27 cellular contexts compared by ENCODE assay signal in genomic region chr6:70094156-70094555, GRCh38.
"Had no signal": no experiment of that assay in that cellular context is flagged by ENCODE, and none has a peak within 500 bp of the region (broad histone marks: within the 10 kb centered on the region; RNA-seq: fewer than 3 reads in every experiment).

No MANE protein-coding gene starts in this region.

- H3K4me1 ChIP-seq: colonic mucosa, esophagus squamous epithelium, gastrocnemius medialis, heart right ventricle, left lung, lower lobe of right lung had no signal

- ATAC-seq: effector memory CD8-positive, alpha-beta T cell; esophagus mucosa; gastrocnemius medialis; heart right ventricle; left cardiac atrium; left lung; left ventricle myocardium superior; lower lobe of right lung; naive thymus-derived CD8-positive, alpha-beta T cell had no signal

- H3K27me3 ChIP-seq: colonic mucosa, esophagus squamous epithelium, gastrocnemius medialis, heart right ventricle, left lung had no signal

- DNase-seq: colonic mucosa; cortex of kidney; effector CD8-positive, alpha-beta T cell; effector memory CD8-positive, alpha-beta T cell; endodermal cell; erythroblast; esophagus squamous epithelium; foreskin fibroblast; foreskin melanocyte; gastrocnemius medialis; glutamatergic neuron; head of caudate nucleus; heart right ventricle; hippocampal formation; left cardiac atrium; left lung; left ventricle myocardium superior; lower lobe of right lung; mesendoderm; midbrain; naive B cell; naive thymus-derived CD8-positive, alpha-beta T cell had no signal

- H3K27ac ChIP-seq: colonic mucosa, epithelial cell of prostate, esophagus squamous epithelium, gastrocnemius medialis, heart right ventricle, left lung, lower lobe of right lung had no signal

- H3K9me3 ChIP-seq: colonic mucosa, esophagus squamous epithelium, gastrocnemius medialis, heart right ventricle, left lung, lower lobe of right lung had no signal

- H3K4me3 ChIP-seq: colonic mucosa, esophagus squamous epithelium, gastrocnemius medialis, heart right ventricle, left lung, lower lobe of right lung had no signal

- H3K36me3 ChIP-seq: colonic mucosa, esophagus squamous epithelium, gastrocnemius medialis, heart right ventricle, left lung, lower lobe of right lung had no signal

- FAIRE-seq: endometrium, islet of Langerhans, keratinocyte had no signal
